In genomic region chr4:38009421-38009820, GRCh38 we compare ENCODE assay signal across 24 cellular contexts. TPM values are rescaled to one million over a fixed set of nuclear protein-coding genes. Genes with fewer than 3 reads are reported as not detected.
DNase-seq lines count a peak whose midpoint lies in the region; ATAC-seq, FAIRE-seq and TF ChIP-seq lines count a peak whose summit lies in the region.
"Had no signal": no experiment of that assay in that cellular context is flagged by ENCODE, and none has a peak within 500 bp of the region (broad histone marks: within the 10 kb centered on the region; RNA-seq: fewer than 3 reads in every experiment).

No MANE protein-coding gene starts in this region.

- no peak for DNase-seq in GM12878 (ENCODE audit: low read depth, low spot score)
- no peak for DNase-seq in hepatocyte (ENCODE audit: low spot score)
- no peak for DNase-seq in thoracic aorta (ENCODE audit: low spot score)
- DNase-seq in DMS79 treated with DMSO at 0.1 percent for 48 hours (lab: John Stamatoyannopoulos, UW), result no peak
- DNase-seq in activated CD8-positive, alpha-beta memory T cell treated with anti-CD3 and anti-CD28 coated beads, Interleukin-2, amount 50 U/mL, for 48 hours, result no peak
- no peak for DNase-seq in AG20443 (ENCODE audit: low spot score)
- DNase-seq: Calu3; CD4-positive, alpha-beta memory T cell; EL; GOT3; KBM-7; NCI-H1105; NCI-H2081; NCI-H2171 treated with DMSO at 0.1 percent for 48 hours; NCI-H510A; NCI-H748 treated with DMSO at 0.1 percent for 48 hours; NK-92 treated with Interleukin-12 subunit alpha and Interleukin-12 subunit beta, amount 100 ng/mL, for 24 hours; SHP77 had no signal

- intact Hi-C loops in GM12878 (cut with micrococcal nuclease; ENCODE audit: unreplicated experiment), result no loop called here

- RAD21 ChIA-PET in GM12878 (lab: Charles Lee; ENCODE audit: unreplicated experiment), result no interaction called here

- no peak for TF ChIP-seq EP300 in GM12878 (IDR thresholded peaks at IDR 0.05; ENCODE audit: borderline replicate concordance in 1 of 2, control insufficient read depth in 1 of 2, low read depth in 2 of 2, low read length in 2 of 2)

- no peaks in the 10 kb centered on the region for H3K9me3 ChIP-seq in GM12878 (replicated peaks; ENCODE audit: control insufficient read depth, insufficient read depth, low read length)
- no peaks in the 10 kb centered on the region for H3K9me3 ChIP-seq in hepatocyte (ENCODE audit: low read depth)
- no peaks in the 10 kb centered on the region for H3K9me3 ChIP-seq in thoracic aorta
- H3K9me3 ChIP-seq: A549, BLaER1 had no signal

- TF ChIP-seq RAD21 in GM12878 (IDR thresholded peaks at IDR 0.05; ENCODE audit: insufficient read depth, low read depth, low read length), result no peak

- FAIRE-seq in A204.1 (lab: Jason Lieb, UNC) (peak; percentile 65), GM12878 (lab: Jason Lieb, UNC) (no peak)
- FAIRE-seq: A549, GM18507 had no signal

- in situ Hi-C loops in GM12878 (cut with MboI), result no loop called here

- no peaks in the 10 kb centered on the region for H3K4me1 ChIP-seq in GM12878 (ENCODE audit: control insufficient read depth, insufficient read depth, low read length)
- H3K4me1 ChIP-seq in hepatocyte (ENCODE audit: insufficient read depth), result peaks cover 39% of the 10 kb centered on the region
- H3K4me1 ChIP-seq in thoracic aorta (ENCODE audit: control insufficient read depth in 1 of 2, low read depth in 2 of 2), result peaks cover 47 to 74% of the 10 kb centered on the region in 2 donors
- H3K4me1 ChIP-seq: A549 had no signal

- H2AFZ ChIP-seq in GM12878 (ENCODE audit: control insufficient read depth, low read depth, low read length) (no peak overlapping the region), hepatocyte (no peak overlapping the region)

- H3K79me2 ChIP-seq in GM12878 (ENCODE audit: control insufficient read depth, insufficient read depth, low read length) (no peaks in the 10 kb centered on the region; the same call in none of the 2 replicates), hepatocyte (peaks cover 61% of the 10 kb centered on the region)

- H3K4me2 ChIP-seq in GM12878 (ENCODE audit: control insufficient read depth, insufficient read depth) (no peak overlapping the region), hepatocyte (peak overlapping the region; percentile 2)
- H3K4me2 ChIP-seq: A549, BLaER1 had no signal

- TF ChIP-seq CTCF in GM12878 (IDR thresholded peaks at IDR 0.05 in 2 of 3, conservative IDR thresholded peaks at IDR 0.05 in 1 of 3; ENCODE audit: control insufficient read depth in 2 of 3, extremely low read depth in 1 of 3, insufficient read depth in 1 of 3, low read depth in 3 of 3, low read length in 3 of 3) (no peak), hepatocyte (IDR thresholded peaks at IDR 0.05; ENCODE audit: poor library complexity) (no peak), thoracic aorta (IDR thresholded peaks at IDR 0.05) (no peak)

- H3K4me3 ChIP-seq in GM12878 (no peak overlapping the region), hepatocyte (no peak overlapping the region), thoracic aorta (peak overlapping the region; percentile 5)
- H3K4me3 ChIP-seq: A549, BLaER1 had no signal

- CTCF ChIA-PET in GM12878 (lab: Yijun Ruan, JAX), result interaction anchor here (0.7 kb wide), 1 partner anchor 172 kb away, joined by 3 read pairs; no protein-coding TSS in a partner anchor

- ATAC-seq in GM12878, result no peak
- no peak for ATAC-seq in thoracic aorta (ENCODE audit: insufficient number of reproducible peaks, low FRiP score, low read depth)
- ATAC-seq: A549, HCT116 had no signal

- H3K9me2 ChIP-seq in hepatocyte (replicated peaks; ENCODE audit: insufficient read depth), result no peaks in the 10 kb centered on the region

- H4K20me1 ChIP-seq in GM12878 (ENCODE audit: control insufficient read depth, insufficient read depth) (no peaks in the 10 kb centered on the region), hepatocyte (ENCODE audit: insufficient read depth, poor library complexity, severe bottlenecking) (peaks cover 3% of the 10 kb centered on the region)

- H3K27me3 ChIP-seq in GM12878 (replicated peaks in 1 of 2; ENCODE audit: control insufficient read depth in 2 of 2, insufficient read depth in 2 of 2, low read length in 1 of 2) (no peaks in the 10 kb centered on the region), hepatocyte (no peaks in the 10 kb centered on the region), thoracic aorta (replicated peaks; ENCODE audit: insufficient read depth) (no peaks in the 10 kb centered on the region)
- H3K27me3 ChIP-seq: BLaER1 had no signal

- POLR2A ChIA-PET in GM12878 (lab: Charles Lee), result interaction anchor here (1.1 kb wide), 1 partner anchor 19 kb away, joined by 4 read pairs; no protein-coding TSS in a partner anchor

- no peak for TF ChIP-seq POLR2A in GM12878 (IDR thresholded peaks at IDR 0.05; ENCODE audit: low read depth, low read length)

- no TSS peak for BruUV-seq in GM12878 (replicated peaks; lab: Mats Ljungman, UMichigan)

- H3K36me3 ChIP-seq in GM12878 (ENCODE audit: control insufficient read depth in 2 of 2, insufficient read depth in 2 of 2, low read length in 1 of 2), result peaks cover 3% of the 10 kb centered on the region in 2 experiments; a peak in 1 of 4 replicates
- H3K36me3 ChIP-seq in hepatocyte (replicated peaks; ENCODE audit: insufficient read depth, low read depth), result no peaks in the 10 kb centered on the region
- H3K36me3 ChIP-seq in thoracic aorta, result no peaks in the 10 kb centered on the region

- SMC1A ChIA-PET in GM12878 (lab: Charles Lee; ENCODE audit: uncharacterized antibody, unreplicated experiment), result interaction anchor here (0.6 to 1.2 kb wide), 3 partner anchors 15 to 296 kb away, joined by 3 to 4 read pairs (median 3); no protein-coding TSS in a partner anchor

- H3K27ac ChIP-seq in GM12878 (ENCODE audit: control insufficient read depth, insufficient read depth) (no peak overlapping the region), hepatocyte (no peak overlapping the region), thoracic aorta (no peak overlapping the region)
- H3K27ac ChIP-seq: A549, BLaER1 had no signal

- no peak overlapping the region for H3K9ac ChIP-seq in GM12878 (ENCODE audit: control insufficient read depth, insufficient read depth, low read length)
- H3K9ac ChIP-seq: BLaER1 had no signal

TF ChIP-seq in GM12878, 131 proteins besides CTCF, POLR2A, EP300 and RAD21:
- TF ChIP-seq TCF12 (IDR thresholded peaks at IDR 0.05; ENCODE audit: low read depth, low read length) (no peak), MEF2B (IDR thresholded peaks at IDR 0.05; ENCODE audit: partially characterized antibody, poor library complexity, severe bottlenecking) (peak; percentile 28)
TF ChIP-seq in GM12878: peak in this region for 1.

RNA-seq across cellular contexts. Expression of gene PTTG2, which starts 49.2 kb away (rescaled TPM):
- total RNA-seq in GM12878 (2013; cell fraction: nucleolus; rRNA removed), result 8.1 and 10.4 TPM in 2 replicates
- 0.33 TPM in 1 of 2 replicates, not detected in the other for total RNA-seq in GM12878 (2014; rRNA removed)
- 0.54 and 0.55 TPM in 2 replicates for total RNA-seq in GM12878 (2014; rRNA removed; fragmentation: Illumina TruSeq; extraction: Trizol)
- total RNA-seq in GM12878 (2021), result 0.40 and 0.44 TPM in 2 replicates
- not detected for polyA plus RNA-seq in GM12878 (2011; ENCODE audit: low read depth)
- polyA plus RNA-seq in GM12878 (2011; rRNA removed), result 0.13 and 0.31 TPM in 2 replicates
- polyA plus RNA-seq in GM12878 (2011; cell fraction: cytosol; rRNA removed), result not detected in 2 replicates
- polyA plus RNA-seq in GM12878 (2011; cell fraction: nucleus; rRNA removed), result 0.63 and 1.2 TPM in 2 replicates
- polyA plus RNA-seq in GM12878 (2012), result not detected in 2 replicates
- not detected in 2 replicates for polyA plus RNA-seq in GM12878 (2014; fragmentation: Illumina TruSeq; extraction: Trizol)
- under 1 TPM in 1 of 2 experiments, not detected in 1; 0.09 TPM for polyA plus RNA-seq in GM12878 (2014; fragmentation: Nextera tagmentation; extraction: Ambion mirVana)
- polyA plus RNA-seq in GM12878 (2014; rRNA removed), result 0.56 TPM in 1 of 2 replicates, not detected in the other
- under 1 TPM; 0.33 to 0.44 TPM for polyA plus RNA-seq in GM12878 (2016; fragmentation: Nextera tagmentation; extraction: Ambion mirVana)
- 1.8 and 2.3 TPM in 2 replicates for polyA minus RNA-seq in GM12878 (2011; rRNA and poly(A)+ RNA removed)
- not detected in 2 replicates for polyA minus RNA-seq in GM12878 (2011; cell fraction: cytosol; rRNA and poly(A)+ RNA removed)
- 3.0 and 4.8 TPM in 2 replicates for polyA minus RNA-seq in GM12878 (2011; cell fraction: nucleus; rRNA and poly(A)+ RNA removed)
- not detected in 2 replicates for total RNA-seq in hepatocyte
- polyA plus RNA-seq in hepatocyte, result not detected in 2 replicates
- total RNA-seq in thoracic aorta, result 10 to 100 TPM in 1 of 2 donors, 1 to 10 TPM in 1; 2.2 to 10.7 TPM
- total RNA-seq: Calu3, RPMI7951 had no signal
- polyA plus RNA-seq: A549; CD4-positive, alpha-beta memory T cell had no signal
